ENCODE assay signal across 1 cellular context in the genomic region with DNA sequence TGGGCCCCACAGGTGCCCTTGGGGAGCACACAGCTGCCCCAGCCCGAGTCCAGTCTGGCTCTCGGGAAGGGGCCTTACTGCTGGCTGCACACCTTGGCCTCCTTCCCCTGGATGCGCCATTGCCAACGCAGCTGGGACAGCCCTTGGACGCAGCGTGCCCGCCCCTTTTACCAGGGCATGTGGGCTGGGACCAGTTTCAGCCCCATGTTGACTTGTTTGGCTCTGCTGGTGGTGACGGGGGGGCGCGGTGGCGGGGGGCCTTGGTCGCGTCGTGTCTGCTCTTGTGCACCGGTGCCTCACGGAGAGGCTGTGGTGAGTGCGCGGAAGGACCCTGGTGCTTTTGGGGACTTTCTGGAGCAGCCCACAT.
TF ChIP-seq lines count a peak whose summit lies in the region.

No MANE protein-coding gene starts in this region.

TF ChIP-seq in GM23338, 12 proteins besides CTCF, POLR2A, EP300 and RAD21 (continued from another document):
- TF ChIP-seq, protein P1, sequence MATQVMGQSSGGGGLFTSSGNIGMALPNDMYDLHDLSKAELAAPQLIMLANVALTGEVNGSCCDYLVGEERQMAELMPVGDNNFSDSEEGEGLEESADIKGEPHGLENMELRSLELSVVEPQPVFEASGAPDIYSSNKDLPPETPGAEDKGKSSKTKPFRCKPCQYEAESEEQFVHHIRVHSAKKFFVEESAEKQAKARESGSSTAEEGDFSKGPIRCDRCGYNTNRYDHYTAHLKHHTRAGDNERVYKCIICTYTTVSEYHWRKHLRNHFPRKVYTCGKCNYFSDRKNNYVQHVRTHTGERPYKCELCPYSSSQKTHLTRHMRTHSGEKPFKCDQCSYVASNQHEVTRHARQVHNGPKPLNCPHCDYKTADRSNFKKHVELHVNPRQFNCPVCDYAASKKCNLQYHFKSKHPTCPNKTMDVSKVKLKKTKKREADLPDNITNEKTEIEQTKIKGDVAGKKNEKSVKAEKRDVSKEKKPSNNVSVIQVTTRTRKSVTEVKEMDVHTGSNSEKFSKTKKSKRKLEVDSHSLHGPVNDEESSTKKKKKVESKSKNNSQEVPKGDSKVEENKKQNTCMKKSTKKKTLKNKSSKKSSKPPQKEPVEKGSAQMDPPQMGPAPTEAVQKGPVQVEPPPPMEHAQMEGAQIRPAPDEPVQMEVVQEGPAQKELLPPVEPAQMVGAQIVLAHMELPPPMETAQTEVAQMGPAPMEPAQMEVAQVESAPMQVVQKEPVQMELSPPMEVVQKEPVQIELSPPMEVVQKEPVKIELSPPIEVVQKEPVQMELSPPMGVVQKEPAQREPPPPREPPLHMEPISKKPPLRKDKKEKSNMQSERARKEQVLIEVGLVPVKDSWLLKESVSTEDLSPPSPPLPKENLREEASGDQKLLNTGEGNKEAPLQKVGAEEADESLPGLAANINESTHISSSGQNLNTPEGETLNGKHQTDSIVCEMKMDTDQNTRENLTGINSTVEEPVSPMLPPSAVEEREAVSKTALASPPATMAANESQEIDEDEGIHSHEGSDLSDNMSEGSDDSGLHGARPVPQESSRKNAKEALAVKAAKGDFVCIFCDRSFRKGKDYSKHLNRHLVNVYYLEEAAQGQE (IDR thresholded peaks at IDR 0.05; ENCODE audit: unreplicated experiment) = no peak
- no peak for TF ChIP-seq EZH2 (IDR thresholded peaks at IDR 0.05; ENCODE audit: low read depth, unreplicated experiment)
- TF ChIP-seq, protein P2, sequence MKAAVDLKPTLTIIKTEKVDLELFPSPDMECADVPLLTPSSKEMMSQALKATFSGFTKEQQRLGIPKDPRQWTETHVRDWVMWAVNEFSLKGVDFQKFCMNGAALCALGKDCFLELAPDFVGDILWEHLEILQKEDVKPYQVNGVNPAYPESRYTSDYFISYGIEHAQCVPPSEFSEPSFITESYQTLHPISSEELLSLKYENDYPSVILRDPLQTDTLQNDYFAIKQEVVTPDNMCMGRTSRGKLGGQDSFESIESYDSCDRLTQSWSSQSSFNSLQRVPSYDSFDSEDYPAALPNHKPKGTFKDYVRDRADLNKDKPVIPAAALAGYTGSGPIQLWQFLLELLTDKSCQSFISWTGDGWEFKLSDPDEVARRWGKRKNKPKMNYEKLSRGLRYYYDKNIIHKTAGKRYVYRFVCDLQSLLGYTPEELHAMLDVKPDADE (IDR thresholded peaks at IDR 0.05) = no peak
- TF ChIP-seq STAT1 (IDR thresholded peaks at IDR 0.05; ENCODE audit: unreplicated experiment) = no peak
- TF ChIP-seq NANOG (IDR thresholded peaks at IDR 0.05; ENCODE audit: borderline replicate concordance) = no peak
- no peak for TF ChIP-seq POLR2AphosphoS5 (IDR thresholded peaks at IDR 0.05; ENCODE audit: low read depth)
- TF ChIP-seq, protein P3, sequence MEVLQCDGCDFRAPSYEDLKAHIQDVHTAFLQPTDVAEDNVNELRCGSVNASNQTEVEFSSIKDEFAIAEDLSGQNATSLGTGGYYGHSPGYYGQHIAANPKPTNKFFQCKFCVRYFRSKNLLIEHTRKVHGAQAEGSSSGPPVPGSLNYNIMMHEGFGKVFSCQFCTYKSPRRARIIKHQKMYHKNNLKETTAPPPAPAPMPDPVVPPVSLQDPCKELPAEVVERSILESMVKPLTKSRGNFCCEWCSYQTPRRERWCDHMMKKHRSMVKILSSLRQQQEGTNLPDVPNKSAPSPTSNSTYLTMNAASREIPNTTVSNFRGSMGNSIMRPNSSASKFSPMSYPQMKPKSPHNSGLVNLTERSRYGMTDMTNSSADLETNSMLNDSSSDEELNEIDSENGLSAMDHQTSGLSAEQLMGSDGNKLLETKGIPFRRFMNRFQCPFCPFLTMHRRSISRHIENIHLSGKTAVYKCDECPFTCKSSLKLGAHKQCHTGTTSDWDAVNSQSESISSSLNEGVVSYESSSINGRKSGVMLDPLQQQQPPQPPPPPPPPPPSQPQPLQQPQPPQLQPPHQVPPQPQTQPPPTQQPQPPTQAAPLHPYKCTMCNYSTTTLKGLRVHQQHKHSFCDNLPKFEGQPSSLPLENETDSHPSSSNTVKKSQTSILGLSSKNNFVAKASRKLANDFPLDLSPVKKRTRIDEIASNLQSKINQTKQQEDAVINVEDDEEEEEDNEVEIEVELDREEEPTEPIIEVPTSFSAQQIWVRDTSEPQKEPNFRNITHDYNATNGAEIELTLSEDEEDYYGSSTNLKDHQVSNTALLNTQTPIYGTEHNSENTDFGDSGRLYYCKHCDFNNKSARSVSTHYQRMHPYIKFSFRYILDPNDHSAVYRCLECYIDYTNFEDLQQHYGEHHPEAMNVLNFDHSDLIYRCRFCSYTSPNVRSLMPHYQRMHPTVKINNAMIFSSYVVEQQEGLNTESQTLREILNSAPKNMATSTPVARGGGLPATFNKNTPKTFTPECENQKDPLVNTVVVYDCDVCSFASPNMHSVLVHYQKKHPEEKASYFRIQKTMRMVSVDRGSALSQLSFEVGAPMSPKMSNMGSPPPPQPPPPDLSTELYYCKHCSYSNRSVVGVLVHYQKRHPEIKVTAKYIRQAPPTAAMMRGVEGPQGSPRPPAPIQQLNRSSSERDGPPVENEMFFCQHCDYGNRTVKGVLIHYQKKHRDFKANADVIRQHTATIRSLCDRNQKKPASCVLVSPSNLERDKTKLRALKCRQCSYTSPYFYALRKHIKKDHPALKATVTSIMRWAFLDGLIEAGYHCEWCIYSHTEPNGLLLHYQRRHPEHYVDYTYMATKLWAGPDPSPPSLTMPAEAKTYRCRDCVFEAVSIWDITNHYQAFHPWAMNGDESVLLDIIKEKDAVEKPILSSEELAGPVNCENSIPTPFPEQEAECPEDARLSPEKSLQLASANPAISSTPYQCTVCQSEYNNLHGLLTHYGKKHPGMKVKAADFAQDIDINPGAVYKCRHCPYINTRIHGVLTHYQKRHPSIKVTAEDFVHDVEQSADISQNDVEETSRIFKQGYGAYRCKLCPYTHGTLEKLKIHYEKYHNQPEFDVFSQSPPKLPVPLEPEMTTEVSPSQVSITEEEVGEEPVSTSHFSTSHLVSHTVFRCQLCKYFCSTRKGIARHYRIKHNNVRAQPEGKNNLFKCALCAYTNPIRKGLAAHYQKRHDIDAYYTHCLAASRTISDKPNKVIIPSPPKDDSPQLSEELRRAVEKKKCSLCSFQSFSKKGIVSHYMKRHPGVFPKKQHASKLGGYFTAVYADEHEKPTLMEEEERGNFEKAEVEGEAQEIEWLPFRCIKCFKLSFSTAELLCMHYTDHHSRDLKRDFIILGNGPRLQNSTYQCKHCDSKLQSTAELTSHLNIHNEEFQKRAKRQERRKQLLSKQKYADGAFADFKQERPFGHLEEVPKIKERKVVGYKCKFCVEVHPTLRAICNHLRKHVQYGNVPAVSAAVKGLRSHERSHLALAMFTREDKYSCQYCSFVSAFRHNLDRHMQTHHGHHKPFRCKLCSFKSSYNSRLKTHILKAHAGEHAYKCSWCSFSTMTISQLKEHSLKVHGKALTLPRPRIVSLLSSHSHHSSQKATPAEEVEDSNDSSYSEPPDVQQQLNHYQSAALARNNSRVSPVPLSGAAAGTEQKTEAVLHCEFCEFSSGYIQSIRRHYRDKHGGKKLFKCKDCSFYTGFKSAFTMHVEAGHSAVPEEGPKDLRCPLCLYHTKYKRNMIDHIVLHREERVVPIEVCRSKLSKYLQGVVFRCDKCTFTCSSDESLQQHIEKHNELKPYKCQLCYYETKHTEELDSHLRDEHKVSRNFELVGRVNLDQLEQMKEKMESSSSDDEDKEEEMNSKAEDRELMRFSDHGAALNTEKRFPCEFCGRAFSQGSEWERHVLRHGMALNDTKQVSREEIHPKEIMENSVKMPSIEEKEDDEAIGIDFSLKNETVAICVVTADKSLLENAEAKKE (CRISPR knock-in tag; IDR thresholded peaks at IDR 0.05) = no peak
- TF ChIP-seq CREB1 (CRISPR knock-in tag; IDR thresholded peaks at IDR 0.05; ENCODE audit: low read depth) = no peak
- no peak for TF ChIP-seq ZNF331 (CRISPR knock-in tag; IDR thresholded peaks at IDR 0.05; ENCODE audit: low read depth)
- no peak for TF ChIP-seq EZH2phosphoT487 (IDR thresholded peaks at IDR 0.05; ENCODE audit: unreplicated experiment)
- TF ChIP-seq ZNF114 (CRISPR knock-in tag; IDR thresholded peaks at IDR 0.05) = no peak
